ENCODE assay signal across 13 cellular contexts in the genomic region with DNA sequence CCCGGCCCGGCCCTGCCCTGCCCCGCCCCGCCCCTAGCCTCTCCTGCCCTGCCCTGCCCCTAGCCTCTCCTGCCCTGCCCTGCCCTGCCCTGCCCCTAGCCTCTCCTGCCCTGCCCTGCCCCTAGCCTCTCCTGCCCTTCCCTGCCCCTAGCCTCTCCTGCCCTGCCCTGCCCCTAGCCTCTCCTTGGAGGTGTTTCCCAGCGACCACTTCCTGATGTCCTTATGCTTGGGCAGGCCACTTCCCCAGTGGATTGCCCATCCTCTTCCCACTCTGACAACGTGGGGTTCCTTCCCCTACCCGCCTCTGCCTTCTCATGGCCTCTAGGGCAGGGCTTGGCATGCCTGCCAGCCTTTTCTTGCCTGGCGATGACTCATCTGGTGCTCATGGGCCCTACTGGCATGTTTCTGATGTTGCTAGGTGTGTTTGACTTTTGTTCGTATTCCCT. TPM values are rescaled to one million over a fixed set of nuclear protein-coding genes. Genes with fewer than 3 reads are reported as not detected.
DNase-seq lines count a peak whose midpoint lies in the region; ATAC-seq and TF ChIP-seq lines count a peak whose summit lies in the region.
"Had no signal": no experiment of that assay in that cellular context is flagged by ENCODE, and none has a peak within 500 bp of the region (broad histone marks: within the 10 kb centered on the region; RNA-seq: fewer than 3 reads in every experiment).

No MANE protein-coding gene starts in this region.

- CTCF ChIA-PET in activated CD4-positive, alpha-beta T cell treated with anti-CD3 and anti-CD28 coated beads for 36 hours (lab: Charles Lee): interaction anchor here (0.8 to 1.0 kb wide), 3 partner anchors 9 to 167 kb away, joined by 3 to 4 read pairs (median 4); no protein-coding TSS in a partner anchor

- WGBS in upper lobe of left lung, 2 donors: 65 to 74% methylated on average over 9 of the region's 9 CpGs

- no peaks in the 10 kb centered on the region for H3K9me3 Mint-ChIP-seq in activated CD4-positive, alpha-beta T cell treated with anti-CD3 and anti-CD28 coated beads for 36 hours (ENCODE audit: low read depth)
- H3K9me3 Mint-ChIP-seq: activated CD4-positive, alpha-beta memory T cell treated with anti-CD3 and anti-CD28 coated beads, Interleukin-2, amount 10 ng/mL, durations not matched to agents 7 days and 5 days had no signal

- no peaks in the 10 kb centered on the region for H3K4me1 Mint-ChIP-seq in activated CD4-positive, alpha-beta T cell treated with anti-CD3 and anti-CD28 coated beads for 36 hours

- POLR2A ChIA-PET in activated CD4-positive, alpha-beta T cell treated with anti-CD3 and anti-CD28 coated beads for 36 hours (lab: Charles Lee): no interaction called here

- TF ChIP-seq POLR2A in upper lobe of left lung (IDR thresholded peaks at IDR 0.05): no peak

- H3K27ac ChIP-seq in upper lobe of left lung: no peak overlapping the region

- no peak for ATAC-seq in activated CD4-positive, alpha-beta T cell treated with anti-CD3 and anti-CD28 coated beads for 36 hours
- ATAC-seq in SK-N-SH treated with all-trans-retinoic acid at 6 μM for 48 hours (peak; percentile 96), upper lobe of left lung (ENCODE audit: low FRiP score in 2 of 2) (peak; percentile 81 to 85), HG02642 (IDR thresholded peaks at IDR 0.05; ENCODE audit: poor library complexity, unreplicated experiment) (no peak), HG02623 (IDR thresholded peaks at IDR 0.05; ENCODE audit: unreplicated experiment) (no peak)

- H3K4me1 ChIP-seq in upper lobe of left lung: peaks cover 0 to 5% (median 0%) of the 10 kb centered on the region in 4 donors

- H3K4me3 ChIP-seq in upper lobe of left lung: no peak overlapping the region

- H3K27me3 Mint-ChIP-seq in activated CD4-positive, alpha-beta T cell treated with anti-CD3 and anti-CD28 coated beads for 36 hours: no peaks in the 10 kb centered on the region
- H3K27me3 Mint-ChIP-seq: activated CD4-positive, alpha-beta memory T cell treated with anti-CD3 and anti-CD28 coated beads, Interleukin-2, amount 10 ng/mL, durations not matched to agents 7 days and 5 days had no signal

- H3K36me3 ChIP-seq in upper lobe of left lung: peaks cover 0 to 5% (median 0%) of the 10 kb centered on the region in 4 donors

- no peak overlapping the region for H3K27ac Mint-ChIP-seq in activated CD4-positive, alpha-beta T cell treated with anti-CD3 and anti-CD28 coated beads for 36 hours
- H3K27ac Mint-ChIP-seq: activated CD4-positive, alpha-beta memory T cell treated with anti-CD3 and anti-CD28 coated beads, Interleukin-2, amount 10 ng/mL, durations not matched to agents 7 days and 5 days had no signal

- TF ChIP-seq EP300 in upper lobe of left lung (IDR thresholded peaks at IDR 0.05): no peak

- no peaks in the 10 kb centered on the region for H3K27me3 ChIP-seq in upper lobe of left lung

- peak in 1 of 6 experiments; percentile 21 for TF ChIP-seq CTCF in upper lobe of left lung (IDR thresholded peaks at IDR 0.05)

- intact Hi-C loops in activated CD4-positive, alpha-beta T cell treated with anti-CD3 and anti-CD28 coated beads for 36 hours (cut with DNase I, micrococcal nuclease): loop anchor here in 1 of 2 experiments (2.0 kb wide), 1 partner anchor 37 kb away; no protein-coding TSS in a partner anchor

- H3K36me3 Mint-ChIP-seq in activated CD4-positive, alpha-beta T cell treated with anti-CD3 and anti-CD28 coated beads for 36 hours (ENCODE audit: low read depth): peaks cover 9% of the 10 kb centered on the region

- no peak overlapping the region for H3K4me3 Mint-ChIP-seq in activated CD4-positive, alpha-beta T cell treated with anti-CD3 and anti-CD28 coated beads for 36 hours
- H3K4me3 Mint-ChIP-seq: activated CD4-positive, alpha-beta memory T cell treated with anti-CD3 and anti-CD28 coated beads, Interleukin-2, amount 10 ng/mL, durations not matched to agents 7 days and 5 days had no signal

- DNase-seq in activated CD4-positive, alpha-beta T cell treated with anti-CD3 and anti-CD28 coated beads for 36 hours: peak; percentile 36
- DNase-seq in activated CD4-positive, alpha-beta T cell treated with anti-CD3 and anti-CD28 coated beads, Interleukin-2, amount 50 U/mL, for 4 hours: no peak
- peak; percentile 65 for DNase-seq in glomerular visceral epithelial cell (ENCODE audit: extremely low spot score)
- DNase-seq in upper lobe of left lung: peak; percentile 29 to 88
- DNase-seq in NCI-H510A (lab: John Stamatoyannopoulos, UW): no peak
- DNase-seq: activated CD4-positive, alpha-beta memory T cell treated with anti-CD3 and anti-CD28 coated beads, Interleukin-2, amount 10 ng/mL, durations not matched to agents 7 days and 5 days; effector CD8-positive, alpha-beta T cell; GF-D8; hippocampal formation; NCI-H524 treated with DMSO at 0.1 percent for 48 hours had no signal

- H3K9me3 ChIP-seq in upper lobe of left lung: no peaks in the 10 kb centered on the region

TF ChIP-seq in SK-N-SH treated with all-trans-retinoic acid at 6 μM for 48 hours, 23 proteins besides CTCF, POLR2A, EP300 and RAD21:
- TF ChIP-seq ZFP30 (CRISPR knock-in tag; IDR thresholded peaks at IDR 0.05) (no peak), ZFP3 (CRISPR knock-in tag; IDR thresholded peaks at IDR 0.05) (no peak), TCF4 (CRISPR knock-in tag; IDR thresholded peaks at IDR 0.05; ENCODE audit: borderline replicate concordance) (no peak), ARNTL (CRISPR knock-in tag; IDR thresholded peaks at IDR 0.05; ENCODE audit: borderline replicate concordance, low read depth) (no peak), BACH2 (CRISPR knock-in tag; IDR thresholded peaks at IDR 0.05; ENCODE audit: borderline replicate concordance) (no peak), ZC3H10 (CRISPR knock-in tag; IDR thresholded peaks at IDR 0.05) (no peak), TOX (CRISPR knock-in tag; IDR thresholded peaks at IDR 0.05; ENCODE audit: borderline replicate concordance) (no peak), GLIS3 (CRISPR knock-in tag; IDR thresholded peaks at IDR 0.05) (no peak), ZNF70 (CRISPR knock-in tag; IDR thresholded peaks at IDR 0.05) (no peak), SNAI2 (CRISPR knock-in tag; IDR thresholded peaks at IDR 0.05) (no peak)
- TF ChIP-seq, protein P1, sequence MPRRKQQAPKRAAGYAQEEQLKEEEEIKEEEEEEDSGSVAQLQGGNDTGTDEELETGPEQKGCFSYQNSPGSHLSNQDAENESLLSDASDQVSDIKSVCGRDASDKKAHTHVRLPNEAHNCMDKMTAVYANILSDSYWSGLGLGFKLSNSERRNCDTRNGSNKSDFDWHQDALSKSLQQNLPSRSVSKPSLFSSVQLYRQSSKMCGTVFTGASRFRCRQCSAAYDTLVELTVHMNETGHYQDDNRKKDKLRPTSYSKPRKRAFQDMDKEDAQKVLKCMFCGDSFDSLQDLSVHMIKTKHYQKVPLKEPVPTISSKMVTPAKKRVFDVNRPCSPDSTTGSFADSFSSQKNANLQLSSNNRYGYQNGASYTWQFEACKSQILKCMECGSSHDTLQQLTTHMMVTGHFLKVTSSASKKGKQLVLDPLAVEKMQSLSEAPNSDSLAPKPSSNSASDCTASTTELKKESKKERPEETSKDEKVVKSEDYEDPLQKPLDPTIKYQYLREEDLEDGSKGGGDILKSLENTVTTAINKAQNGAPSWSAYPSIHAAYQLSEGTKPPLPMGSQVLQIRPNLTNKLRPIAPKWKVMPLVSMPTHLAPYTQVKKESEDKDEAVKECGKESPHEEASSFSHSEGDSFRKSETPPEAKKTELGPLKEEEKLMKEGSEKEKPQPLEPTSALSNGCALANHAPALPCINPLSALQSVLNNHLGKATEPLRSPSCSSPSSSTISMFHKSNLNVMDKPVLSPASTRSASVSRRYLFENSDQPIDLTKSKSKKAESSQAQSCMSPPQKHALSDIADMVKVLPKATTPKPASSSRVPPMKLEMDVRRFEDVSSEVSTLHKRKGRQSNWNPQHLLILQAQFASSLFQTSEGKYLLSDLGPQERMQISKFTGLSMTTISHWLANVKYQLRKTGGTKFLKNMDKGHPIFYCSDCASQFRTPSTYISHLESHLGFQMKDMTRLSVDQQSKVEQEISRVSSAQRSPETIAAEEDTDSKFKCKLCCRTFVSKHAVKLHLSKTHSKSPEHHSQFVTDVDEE (CRISPR knock-in tag; IDR thresholded peaks at IDR 0.05): no peak
- TF ChIP-seq, protein P2, sequence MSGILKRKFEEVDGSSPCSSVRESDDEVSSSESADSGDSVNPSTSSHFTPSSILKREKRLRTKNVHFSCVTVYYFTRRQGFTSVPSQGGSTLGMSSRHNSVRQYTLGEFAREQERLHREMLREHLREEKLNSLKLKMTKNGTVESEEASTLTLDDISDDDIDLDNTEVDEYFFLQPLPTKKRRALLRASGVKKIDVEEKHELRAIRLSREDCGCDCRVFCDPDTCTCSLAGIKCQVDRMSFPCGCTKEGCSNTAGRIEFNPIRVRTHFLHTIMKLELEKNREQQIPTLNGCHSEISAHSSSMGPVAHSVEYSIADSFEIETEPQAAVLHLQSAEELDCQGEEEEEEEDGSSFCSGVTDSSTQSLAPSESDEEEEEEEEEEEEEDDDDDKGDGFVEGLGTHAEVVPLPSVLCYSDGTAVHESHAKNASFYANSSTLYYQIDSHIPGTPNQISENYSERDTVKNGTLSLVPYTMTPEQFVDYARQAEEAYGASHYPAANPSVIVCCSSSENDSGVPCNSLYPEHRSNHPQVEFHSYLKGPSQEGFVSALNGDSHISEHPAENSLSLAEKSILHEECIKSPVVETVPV (CRISPR knock-in tag; IDR thresholded peaks at IDR 0.05): no peak

RNA-seq across cellular contexts. Expression of a gene that starts 21.2 kb away (rescaled TPM):
- total RNA-seq in activated CD4-positive, alpha-beta T cell treated with anti-CD3 and anti-CD28 coated beads for 36 hours: 10 to 100 TPM; 15.0 to 17.6 TPM
- total RNA-seq in upper lobe of left lung: 10 to 100 TPM; 19.9 to 46.0 (median 33.2) TPM

RNA-seq across cellular contexts. Expression of a gene that starts 24.6 kb away (rescaled TPM):
- total RNA-seq in activated CD4-positive, alpha-beta T cell treated with anti-CD3 and anti-CD28 coated beads for 36 hours: 10 to 100 TPM; 37.6 to 43.8 TPM
- 100 to 1,000 TPM in 4 of 6 donors, 10 to 100 TPM in 2; 52.1 to 157 (median 111) TPM for total RNA-seq in upper lobe of left lung

Comparison
In these comparisons a context has a peak if more than half of its experiments do, and no peak if none do; other contexts are left out.
1. DNase-seq: peak in activated CD4-positive, alpha-beta T cell treated with anti-CD3 and anti-CD28 coated beads for 36 hours (single experiment), glomerular visceral epithelial cell (single experiment) and upper lobe of left lung (2 of 2); none in activated CD4-positive, alpha-beta T cell treated with anti-CD3 and anti-CD28 coated beads, Interleukin-2, amount 50 U/mL, for 4 hours (0 of 2) and NCI-H510A (single experiment).
2. ATAC-seq: peak in SK-N-SH treated with all-trans-retinoic acid at 6 μM for 48 hours (single experiment) and upper lobe of left lung (2 of 2); none in activated CD4-positive, alpha-beta T cell treated with anti-CD3 and anti-CD28 coated beads for 36 hours (single experiment), HG02642 (single experiment) and HG02623 (single experiment).